In the genomic region with DNA sequence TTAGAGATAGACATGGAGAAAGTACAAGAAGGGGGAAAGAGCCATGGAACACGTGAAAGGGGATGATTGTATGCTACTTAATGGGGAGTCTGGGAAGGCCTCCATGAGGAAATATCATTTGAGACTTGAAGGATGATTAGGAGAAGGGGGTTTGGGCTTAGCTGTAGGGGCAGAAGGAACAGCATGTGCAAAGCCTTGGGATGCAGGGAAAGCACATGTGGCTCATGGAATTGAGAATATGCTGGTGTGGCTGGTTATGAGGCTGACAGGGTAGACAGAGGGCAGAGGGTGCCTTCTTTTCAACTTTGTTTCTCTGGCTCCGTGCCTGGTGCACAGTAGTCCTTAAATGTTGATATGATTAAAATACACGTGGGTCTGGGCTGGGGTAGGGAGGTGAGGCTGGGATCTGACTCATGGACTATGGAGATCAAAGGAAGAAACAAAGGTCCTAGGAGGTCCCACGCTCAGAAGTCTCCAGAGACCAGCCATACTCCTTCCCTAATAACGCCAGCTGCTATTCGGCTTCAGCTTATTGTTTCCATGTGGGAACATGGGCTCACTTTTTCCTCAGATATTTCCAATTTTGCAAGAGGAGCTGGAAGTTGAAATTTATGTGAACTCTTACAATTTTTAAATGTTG, we compare ENCODE assay signal across 8 cellular contexts. TPM values are rescaled to one million over a fixed set of nuclear protein-coding genes. Genes with fewer than 3 reads are reported as not detected.
A peak's percentile ranks its signal among the peaks of the same experiment; 100 is the strongest.
DNase-seq lines count a peak whose midpoint lies in the region; ATAC-seq, FAIRE-seq and TF ChIP-seq lines count a peak whose summit lies in the region.

No MANE protein-coding gene starts in this region.

- no peak for FAIRE-seq in urothelium cell line (lab: Jason Lieb, UNC)

- H3K79me1 ChIP-seq in mesendoderm (ENCODE audit: low read length), result peaks cover 16% of the 10 kb centered on the region

- whole genome bisulfite sequencing in mesendoderm (ENCODE audit: extremely low coverage, insufficient coverage, low lambda C conversion rate), result no CpG with 5 or more reads among the region's 6 CpGs

- H3K9ac ChIP-seq in mesendoderm (ENCODE audit: low read length), result peak overlapping the region; percentile 99

- TF ChIP-seq CTCF in AG04450 (IDR thresholded peaks at IDR 0.05; ENCODE audit: low read depth, low read length), result no peak
- no peak for TF ChIP-seq CTCF in brain microvascular endothelial cell (IDR thresholded peaks at IDR 0.05; ENCODE audit: low read depth, low read length, missing control alignments)
- no peak for TF ChIP-seq CTCF in GM10266 (IDR thresholded peaks at IDR 0.05; ENCODE audit: control insufficient read depth, insufficient read depth, low read depth, missing control alignments)

- POLR2A ChIA-PET in AG04450 (lab: Yijun Ruan, JAX), result interaction anchor here (1.1 kb wide), 1 partner anchor 49 kb away, joined by 3 read pairs; no protein-coding TSS in a partner anchor

- peaks cover 2% of the 10 kb centered on the region for H3K4me1 ChIP-seq in mesendoderm (ENCODE audit: control insufficient read depth, low read depth, low read length)

- H3K18ac ChIP-seq in mesendoderm (ENCODE audit: low read length), result no peak overlapping the region

- H3K4me3 ChIP-seq in AG04450 (ENCODE audit: low read depth, low read length) (peak overlapping the region; percentile 98), brain microvascular endothelial cell (ENCODE audit: low read depth, low read length) (peak overlapping the region; percentile 93), mesendoderm (ENCODE audit: low read length) (peak overlapping the region; percentile 63)

- no peak overlapping the region for H2BK15ac ChIP-seq in mesendoderm (replicated peaks; ENCODE audit: low read depth)

- no peaks in the 10 kb centered on the region for H3K27me3 ChIP-seq in AG04450 (ENCODE audit: control insufficient read depth, insufficient read depth, low read length)
- no peaks in the 10 kb centered on the region for H3K27me3 ChIP-seq in brain microvascular endothelial cell (replicated peaks)
- no peaks in the 10 kb centered on the region for H3K27me3 ChIP-seq in mesendoderm (ENCODE audit: insufficient read depth, low read length, poor library complexity)

- H3K56ac ChIP-seq in mesendoderm (ENCODE audit: low read length), result peak overlapping the region; percentile 99

- H3K79me2 ChIP-seq in mesendoderm (ENCODE audit: control insufficient read depth, insufficient read depth, low read length), result peaks cover 37% of the 10 kb centered on the region

- DNase-seq in AG04450 (ENCODE audit: low read depth, low spot score) (no peak), HT1080 (ENCODE audit: low read depth) (peak; percentile 39), brain microvascular endothelial cell (no peak), mesendoderm (peak; percentile 5), GM10266 (ENCODE audit: extremely low spot score) (no peak), urothelium cell line (ENCODE audit: low spot score) (no peak)

- H4K8ac ChIP-seq in mesendoderm (ENCODE audit: low read depth, low read length), result no peak overlapping the region

- H3K27ac ChIP-seq in AG04450 (ENCODE audit: low read depth, low read length) (no peak overlapping the region), brain microvascular endothelial cell (no peak overlapping the region), mesendoderm (ENCODE audit: low read depth, low read length) (no peak overlapping the region)

- no peaks in the 10 kb centered on the region for H3K36me3 ChIP-seq in brain microvascular endothelial cell (replicated peaks)
- H3K36me3 ChIP-seq in mesendoderm (ENCODE audit: control insufficient read depth, insufficient read depth, low read length), result no peaks in the 10 kb centered on the region

- no peak overlapping the region for H2BK5ac ChIP-seq in mesendoderm (ENCODE audit: low read length)

- H2BK120ac ChIP-seq in mesendoderm (ENCODE audit: low read depth, low read length), result no peak overlapping the region

- no peak overlapping the region for H2AK5ac ChIP-seq in mesendoderm (ENCODE audit: low read length)

- in situ Hi-C loops in brain microvascular endothelial cell (cut with HindIII; ENCODE audit: low pct_ligation_motif_present, low sequenced_read_pairs), result no loop called here

- no peak overlapping the region for H3K23ac ChIP-seq in mesendoderm (ENCODE audit: low read length)

- no peaks in the 10 kb centered on the region for H3K9me3 ChIP-seq in AG04450 (ENCODE audit: control insufficient read depth, insufficient read depth, low read length)

- no peak overlapping the region for H4K5ac ChIP-seq in mesendoderm (ENCODE audit: low read length)

- ATAC-seq in GM18520 (IDR thresholded peaks at IDR 0.05; ENCODE audit: unreplicated experiment) (no peak), HG03565 (IDR thresholded peaks at IDR 0.05; ENCODE audit: unreplicated experiment) (no peak)

- no peak overlapping the region for H3K4ac ChIP-seq in mesendoderm (ENCODE audit: low read depth, low read length)

- CTCF ChIA-PET in AG04450 (lab: Charles Lee), result interaction anchor here (0.6 to 1.5 kb wide), 4 partner anchors 52 to 182 kb away, joined by 4 to 6 read pairs (median 5); no protein-coding TSS in a partner anchor

- peak overlapping the region; percentile 88 for H3K4me2 ChIP-seq in mesendoderm (ENCODE audit: low read length)

RNA-seq across cellular contexts. Expression of a gene that starts 1.1 kb away (rescaled TPM):
- 12.8 and 15.5 TPM in 2 replicates for polyA plus RNA-seq in AG04450 (2011; rRNA removed)
- 25.1 and 26.8 TPM in 2 replicates for polyA minus RNA-seq in AG04450 (2011; rRNA and poly(A)+ RNA removed)
- 17.2 and 26.0 TPM in 2 replicates for total RNA-seq in HT1080 (2014; rRNA removed; shearing (Covaris generic))
- polyA plus RNA-seq in HT1080 (2015; cell fraction: cytosol; rRNA removed), result 21.0 and 25.4 TPM in 2 replicates
- 31.0 and 32.5 TPM in 2 replicates for polyA plus RNA-seq in HT1080 (2015; cell fraction: nucleus; rRNA removed)
- 52.6 TPM for polyA plus RNA-seq in mesendoderm (2013, experiment 1 of 2)
- 50.0 TPM for polyA plus RNA-seq in mesendoderm (2013, experiment 2 of 2)

RNA-seq across cellular contexts. Expression of a gene that starts 1.4 kb away (rescaled TPM):
- 7.9 and 9.3 TPM in 2 replicates for polyA plus RNA-seq in AG04450 (2011; rRNA removed)
- polyA minus RNA-seq in AG04450 (2011; rRNA and poly(A)+ RNA removed), result 3.8 and 6.1 TPM in 2 replicates
- total RNA-seq in HT1080 (2014; rRNA removed; shearing (Covaris generic)), result 20.7 and 26.1 TPM in 2 replicates
- 20.5 and 22.4 TPM in 2 replicates for polyA plus RNA-seq in HT1080 (2015; cell fraction: cytosol; rRNA removed)
- 15.3 and 17.6 TPM in 2 replicates for polyA plus RNA-seq in HT1080 (2015; cell fraction: nucleus; rRNA removed)
- polyA plus RNA-seq in mesendoderm (2013, experiment 1 of 2), result 13.0 TPM
- 13.8 TPM for polyA plus RNA-seq in mesendoderm (2013, experiment 2 of 2)

Comparison
In these comparisons a context has a peak if more than half of its experiments do, and no peak if none do; other contexts are left out.
1. DNase-seq: peak in HT1080 (single experiment) and mesendoderm (single experiment); none in AG04450 (single experiment), brain microvascular endothelial cell (single experiment), GM10266 (single experiment) and urothelium cell line (single experiment).
2. Peak in every context shown above with its lines, with median percentiles within 50 percentile points of each other: H3K4me3 ChIP-seq.